8 cellular contexts compared by ENCODE assay signal in the genomic region with DNA sequence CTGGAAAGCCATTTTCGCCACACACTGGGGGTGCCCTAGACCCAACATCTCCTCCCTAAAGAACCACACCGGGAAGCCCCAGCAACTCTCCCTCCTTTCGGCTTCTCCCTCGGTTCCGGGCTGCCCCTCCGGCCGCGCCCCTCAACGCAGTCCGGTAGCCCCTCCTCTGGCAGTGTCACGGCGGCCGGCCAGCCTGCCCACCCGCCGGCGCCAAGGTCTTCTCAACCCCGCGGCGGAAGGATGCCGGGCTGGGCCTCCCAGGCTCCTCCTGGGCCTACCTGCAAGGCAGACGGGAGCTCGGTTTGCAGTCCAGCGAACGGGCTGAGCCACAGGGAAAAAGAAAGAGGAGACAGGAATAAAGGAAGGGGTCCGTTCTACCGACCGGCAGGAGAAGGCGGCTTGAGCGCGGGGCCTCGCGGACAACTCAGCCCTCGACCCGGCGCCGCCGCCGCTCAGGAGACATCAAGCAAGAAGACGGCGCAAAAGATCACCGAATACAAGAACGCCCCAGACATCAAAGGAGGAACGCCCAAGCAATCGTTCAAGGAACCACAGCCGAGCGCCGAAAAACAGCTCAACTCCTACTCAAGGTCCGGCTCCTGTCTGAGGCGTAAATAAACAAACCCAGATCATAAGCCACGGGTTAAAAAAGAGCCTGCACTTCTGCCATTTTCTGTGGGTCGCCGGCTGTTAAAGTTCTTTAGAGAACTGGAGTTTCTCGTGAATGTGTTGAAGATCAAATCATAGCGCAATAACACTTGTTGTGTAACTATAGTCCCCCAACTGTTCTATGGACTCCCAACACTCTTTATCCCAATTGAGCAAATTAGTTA. TPM values are rescaled to one million over a fixed set of nuclear protein-coding genes. Genes with fewer than 3 reads are reported as not detected.
DNase-seq lines count a peak whose midpoint lies in the region; ATAC-seq and TF ChIP-seq lines count a peak whose summit lies in the region.

TSS of gene AMBRA1 (minus strand) at position 474 of the 833 bp plus-strand sequence. CDS start 45,643 bp downstream, outside the sequence.

- CTCF ChIA-PET in OCI-LY7 (lab: Charles Lee; ENCODE audit: unreplicated experiment): interaction anchor here (1.2 to 1.3 kb wide), 2 partner anchors 22 to 24 kb away, joined by 3 read pairs; partner anchors contain the start of gene ATG13

- H3K4me3 ChIP-seq in OCI-LY7 (ENCODE audit: low read depth, low read length, poor library complexity, severe bottlenecking) (peak within 1 kb of the TSS; percentile 85), epithelial cell of esophagus (ENCODE audit: low read length) (peak within 1 kb of the TSS; percentile 87), mononuclear cell (ENCODE audit: low read length) (peak within 1 kb of the TSS; percentile 92)

- intact Hi-C loops in OCI-LY7 (cut with micrococcal nuclease; ENCODE audit: unreplicated experiment): loop anchor here (2.0 kb wide), 1 partner anchor 23 kb away; the partner anchor contains the start of genes ATG13 and HARBI1

- BruUV-seq in OCI-LY7 (replicated peaks; lab: Mats Ljungman, UMichigan): TSS peak; percentile 63

- ATAC-seq in GM21447 (IDR thresholded peaks at IDR 0.05; ENCODE audit: unreplicated experiment): peak; percentile 82

- peak within 1 kb of the TSS; percentile 94 for H3K4me2 ChIP-seq in OCI-LY7 (ENCODE audit: low read length)

- peak within 1 kb of the TSS; percentile 96 for H2AFZ ChIP-seq in OCI-LY7 (ENCODE audit: low read length)

- H3K9me2 ChIP-seq in OCI-LY7 (ENCODE audit: insufficient read depth, low read length): no peaks in the 10 kb centered on the region

- H3K9me3 ChIP-seq in OCI-LY7 (ENCODE audit: low read length) (no peaks in the 10 kb centered on the region), mononuclear cell (ENCODE audit: low read depth, low read length) (no peaks in the 10 kb centered on the region)

- H3K27me3 ChIP-seq in mononuclear cell (ENCODE audit: insufficient read depth, low read length): no peaks in the 10 kb centered on the region

- TF ChIP-seq CTCF in OCI-LY7 (conservative IDR thresholded peaks at IDR 0.05; ENCODE audit: low read length) (no peak), epithelial cell of esophagus (IDR thresholded peaks at IDR 0.05; ENCODE audit: insufficient read depth, low read depth, low read length, missing control alignments) (no peak)

- peaks cover 49% of the 10 kb centered on the region for H3K79me2 ChIP-seq in OCI-LY7 (ENCODE audit: insufficient read depth, low read depth, low read length)

- H4K20me1 ChIP-seq in OCI-LY7 (ENCODE audit: insufficient read depth, low read length): peaks cover 13% of the 10 kb centered on the region; the same call in 1 of the 2 replicates

- DNase-seq in D341Med (ENCODE audit: low spot score) (peak; percentile 81), HuH-7 (ENCODE audit: low spot score) (peak; percentile 67), OCI-LY7 (ENCODE audit: low spot score) (peak; percentile 94), activated T-cell treated with anti-CD3 and anti-CD28 coated beads for 1 hour (ENCODE audit: low read depth) (peak; percentile 71), epithelial cell of esophagus (ENCODE audit: low read depth) (peak; percentile 96)
- DNase-seq in stimulated activated CD8-positive, alpha-beta memory T cell treated with anti-CD3 and anti-CD28 coated beads, Interleukin-2, amount 100 ng/mL, for 48 hours (ENCODE audit: low read depth in 2 of 2): peak; percentile 61 to 81

- POLR2A ChIA-PET in OCI-LY7 (lab: Charles Lee): interaction anchor here (0.6 to 1.6 kb wide), 5 partner anchors 15 to 180 kb away, joined by 3 to 6 read pairs (median 4); no protein-coding TSS in a partner anchor

- peak within 1 kb of the TSS; percentile 36 for H3K27ac ChIP-seq in OCI-LY7 (ENCODE audit: low read depth, low read length, poor library complexity, severe bottlenecking)

- H3K4me1 ChIP-seq in OCI-LY7 (ENCODE audit: insufficient read depth, low read length, poor library complexity, severe bottlenecking) (peaks cover 22% of the 10 kb centered on the region), mononuclear cell (ENCODE audit: insufficient read depth, low read length) (peaks cover 32% of the 10 kb centered on the region)

- H3K36me3 ChIP-seq in OCI-LY7 (ENCODE audit: insufficient read depth, low read length): no peaks in the 10 kb centered on the region; the same call in 1 of the 2 replicates

RNA-seq across cellular contexts. Expression of gene AMBRA1, which starts in this region (rescaled TPM):
- total RNA-seq in OCI-LY7 (2014; rRNA removed; shearing (Covaris generic)): 21.8 and 24.6 TPM in 2 replicates
- total RNA-seq in OCI-LY7 (2022) (30.7 and 35.2 TPM in 2 replicates), mononuclear cell (29.1 TPM)

Comparison
In these comparisons a context has a peak if more than half of its experiments do, and no peak if none do; other contexts are left out.
1. Peak in every context shown above with its lines: DNase-seq, ATAC-seq, H3K4me3 ChIP-seq and H3K27ac ChIP-seq.